8 cellular contexts compared by ENCODE assay signal in genomic region chr9:129752915-129753724, GRCh38. TPM values are rescaled to one million over a fixed set of nuclear protein-coding genes. Genes with fewer than 3 reads are reported as not detected.
DNase-seq lines count a peak whose midpoint lies in the region; ATAC-seq and TF ChIP-seq lines count a peak whose summit lies in the region.

PTGES (minus strand) TSS chr9:129753042; CDS start chr9:129753012, 30 bp downstream.

- no peak for TF ChIP-seq CTCF in AG04450 (IDR thresholded peaks at IDR 0.05; ENCODE audit: low read depth, low read length)
- no peak for TF ChIP-seq CTCF in HFF-Myc (IDR thresholded peaks at IDR 0.05; ENCODE audit: low read depth, low read length, missing control alignments)

- CTCF ChIA-PET in AG04450 (lab: Charles Lee), result interaction anchor here (3.2 to 5.2 kb wide), 2 partner anchors 14 to 31 kb away, joined by 15 to 48 read pairs; no protein-coding TSS in a partner anchor

- POLR2A ChIA-PET in AG04450 (lab: Yijun Ruan, JAX), result interaction anchor here (1.1 to 2.4 kb wide), 4 partner anchors 9 to 133 kb away, joined by 3 to 18 read pairs (median 8); no protein-coding TSS in a partner anchor

- H3K4me3 ChIP-seq in AG04450 (ENCODE audit: low read depth, low read length), result peak within 1 kb of the TSS; percentile 68
- peak within 1 kb of the TSS; percentile 55 for H3K4me3 ChIP-seq in HFF-Myc (replicated peaks; ENCODE audit: low read depth, low read length)
- H3K4me3 ChIP-seq in skin epidermis, result peak within 1 kb of the TSS; percentile 6 to 50 (median 31)

- peaks cover 2% of the 10 kb centered on the region for H3K27me3 ChIP-seq in AG04450 (ENCODE audit: control insufficient read depth, insufficient read depth, low read length)

- ATAC-seq in GM21423 (IDR thresholded peaks at IDR 0.05; ENCODE audit: unreplicated experiment), result no peak

- H3K27ac ChIP-seq in AG04450 (ENCODE audit: low read depth, low read length) (peak within 1 kb of the TSS; percentile 21), skin epidermis (peak within 1 kb of the TSS in 17 of 21 experiments; percentile 7 to 83 (median 67))

- H3K9me3 ChIP-seq in AG04450 (ENCODE audit: control insufficient read depth, insufficient read depth, low read length), result no peaks in the 10 kb centered on the region

- peak; percentile 68 for DNase-seq in AG04450 (ENCODE audit: low read depth, low spot score)
- peak; percentile 40 for DNase-seq in HFF-Myc (ENCODE audit: extremely low read depth, low read depth)
- DNase-seq in SW480 (ENCODE audit: low spot score), result peak; percentile 54
- DNase-seq in astrocyte of the hippocampus (ENCODE audit: low read depth, low spot score), result peak; percentile 90
- DNase-seq in hippocampal formation (lab: John Stamatoyannopoulos, UW), result peak; percentile 9 to 14
- DNase-seq in NCI-H2029 treated with DMSO at 0.1 percent for 48 hours (lab: John Stamatoyannopoulos, UW), result no peak

RNA-seq across cellular contexts. Expression of gene PTGES, which starts in this region (rescaled TPM):
- polyA plus RNA-seq in AG04450 (2011; rRNA removed), result 17.0 and 21.4 TPM in 2 replicates
- 14.2 and 19.9 TPM in 2 replicates for polyA minus RNA-seq in AG04450 (2011; rRNA and poly(A)+ RNA removed)
